In genomic region chr12:105318651-105319483, GRCh38 we compare ENCODE assay signal across 19 cellular contexts. TPM values are rescaled to one million over a fixed set of nuclear protein-coding genes. Genes with fewer than 3 reads are reported as not detected.
DNase-seq lines count a peak whose midpoint lies in the region; ATAC-seq and TF ChIP-seq lines count a peak whose summit lies in the region.
"Had no signal": no experiment of that assay in that cellular context is flagged by ENCODE, and none has a peak within 500 bp of the region (broad histone marks: within the 10 kb centered on the region; RNA-seq: fewer than 3 reads in every experiment).

No MANE protein-coding gene starts in this region.

- H3K9me3 ChIP-seq in colonic mucosa (no peaks in the 10 kb centered on the region), mesenchymal stem cell (ENCODE audit: control insufficient read depth, low read length) (no peaks in the 10 kb centered on the region), testis (no peaks in the 10 kb centered on the region), WERI-Rb-1 (ENCODE audit: severe bottlenecking) (peaks cover 1% of the 10 kb centered on the region), aorta (ENCODE audit: control insufficient read depth, low read length) (no peaks in the 10 kb centered on the region)
- H3K9me3 ChIP-seq: breast epithelium, ovary had no signal

- intact Hi-C loops in colonic mucosa (cut with DNase I), result no loop called here
- intact Hi-C loops in testis (cut with DNase I; ENCODE audit: low total_unique reads), result no loop called here
- intact Hi-C loops in aorta (cut with DNase I), result no loop called here

- TF ChIP-seq POLR2A in testis (IDR thresholded peaks at IDR 0.05), result no peak

- no peak overlapping the region for H2BK120ac ChIP-seq in mesenchymal stem cell (ENCODE audit: low read depth, low read length)

- H2BK15ac ChIP-seq in mesenchymal stem cell (ENCODE audit: low read depth, poor library complexity, severe bottlenecking), result no peak overlapping the region

- H3K23ac ChIP-seq in mesenchymal stem cell (ENCODE audit: low read length in 2 of 2), result no peak overlapping the region

- H3K4me3 ChIP-seq in colonic mucosa (no peak overlapping the region), mesenchymal stem cell (ENCODE audit: insufficient read depth in 1 of 2, low read depth in 1 of 2, low read length in 2 of 2) (no peak overlapping the region), testis (no peak overlapping the region), WERI-Rb-1 (ENCODE audit: low read depth, low read length) (no peak overlapping the region), aorta (ENCODE audit: low read length in 2 of 2) (no peak overlapping the region)
- H3K4me3 ChIP-seq: breast epithelium, MG63, ovary, SK-N-MC had no signal

- DNase-seq in colonic mucosa, result no peak
- DNase-seq in mesenchymal stem cell, result no peak
- DNase-seq in NCI-H2029 treated with DMSO at 0.1 percent for 48 hours (lab: John Stamatoyannopoulos, UW), result no peak
- no peak for DNase-seq in testis
- DNase-seq in WERI-Rb-1, result no peak
- DNase-seq in aorta, result no peak
- DNase-seq: activated B cell treated with CpG ODN at 0.5 μM for 24 hours; activated CD4-positive, alpha-beta memory T cell treated with anti-CD3 and anti-CD28 coated beads for 36 hours; AML-193; GF-D8; MG63; NCI-H510A treated with DMSO at 0.1 percent for 48 hours; ovary; RPMI8226; T-helper 9 cell had no signal

- no peak overlapping the region for H2AFZ ChIP-seq in mesenchymal stem cell (ENCODE audit: low read depth, low read length)

- H3K9ac ChIP-seq in colonic mucosa (ENCODE audit: low read depth in 2 of 2, low read length in 2 of 2), result no peak overlapping the region
- no peak overlapping the region for H3K9ac ChIP-seq in mesenchymal stem cell (ENCODE audit: low read length)

- peak; percentile 50 for ATAC-seq in HG03354 (IDR thresholded peaks at IDR 0.05; ENCODE audit: poor library complexity, severe bottlenecking, unreplicated experiment)
- no peak for ATAC-seq in aorta (ENCODE audit: low FRiP score)
- ATAC-seq: sciatic nerve had no signal

- H2BK5ac ChIP-seq in mesenchymal stem cell (ENCODE audit: low read depth, low read length, poor library complexity, severe bottlenecking), result peak overlapping the region; percentile 90

- H3K4me1 ChIP-seq in colonic mucosa (peaks cover 7% of the 10 kb centered on the region), mesenchymal stem cell (ENCODE audit: control insufficient read depth, insufficient read depth, low read depth, low read length) (peaks cover 15% of the 10 kb centered on the region), testis (no peaks in the 10 kb centered on the region), aorta (ENCODE audit: control insufficient read depth in 1 of 2, insufficient read depth in 2 of 2, low read length in 2 of 2) (no peaks in the 10 kb centered on the region)
- H3K4me1 ChIP-seq: breast epithelium had no signal

- peaks cover 9% of the 10 kb centered on the region for H3K79me1 ChIP-seq in mesenchymal stem cell (replicated peaks; ENCODE audit: low read length, poor library complexity, severe bottlenecking)

- H3K27me3 ChIP-seq in colonic mucosa (no peaks in the 10 kb centered on the region), mesenchymal stem cell (ENCODE audit: control insufficient read depth in 1 of 2, insufficient read depth in 1 of 2, low read length in 2 of 2) (no peaks in the 10 kb centered on the region), testis (no peaks in the 10 kb centered on the region), WERI-Rb-1 (ENCODE audit: insufficient read depth, low read depth, severe bottlenecking) (peaks cover 4% of the 10 kb centered on the region), aorta (ENCODE audit: control insufficient read depth in 1 of 2, insufficient read depth in 2 of 2, low read length in 1 of 2) (no peaks in the 10 kb centered on the region)
- H3K27me3 ChIP-seq: breast epithelium, MG63, ovary had no signal

- H3K27ac ChIP-seq in colonic mucosa, result peak overlapping the region; percentile 72
- H3K27ac ChIP-seq in mesenchymal stem cell (ENCODE audit: low read length, poor library complexity, severe bottlenecking), result peak overlapping the region; percentile 96
- no peak overlapping the region for H3K27ac ChIP-seq in testis
- no peak overlapping the region for H3K27ac ChIP-seq in WERI-Rb-1
- H3K27ac ChIP-seq in aorta (ENCODE audit: low read depth in 1 of 2, low read length in 2 of 2), result no peak overlapping the region
- H3K27ac ChIP-seq: breast epithelium, ovary, SK-N-MC had no signal

- H3K4me2 ChIP-seq in mesenchymal stem cell (ENCODE audit: low read length, poor library complexity, severe bottlenecking), result no peak overlapping the region

- H3K14ac ChIP-seq in mesenchymal stem cell (ENCODE audit: low read length in 2 of 2), result no peak overlapping the region

- H3K4ac ChIP-seq in mesenchymal stem cell (ENCODE audit: low read depth in 1 of 2, low read length in 2 of 2), result no peak overlapping the region

- H2AK5ac ChIP-seq in mesenchymal stem cell (ENCODE audit: low read length, severe bottlenecking), result peak overlapping the region; percentile 65

- no peak overlapping the region for H2BK12ac ChIP-seq in mesenchymal stem cell (ENCODE audit: low read length in 2 of 2)

- H4K91ac ChIP-seq in mesenchymal stem cell (ENCODE audit: low read length), result no peak overlapping the region

- TF ChIP-seq CTCF in colonic mucosa (IDR thresholded peaks at IDR 0.05), result no peak
- no peak for TF ChIP-seq CTCF in testis (IDR thresholded peaks at IDR 0.05)
- no peak for TF ChIP-seq CTCF in WERI-Rb-1 (IDR thresholded peaks at IDR 0.05; ENCODE audit: low read depth, low read length)

- no peak overlapping the region for H3K18ac ChIP-seq in mesenchymal stem cell (ENCODE audit: low read depth in 1 of 2, low read length in 2 of 2)

- 88% methylated on average over 2 of the region's 2 CpGs for WGBS in mesenchymal stem cell
- WGBS in testis, 2 donors, result 97 to 98% methylated on average over 2 of the region's 2 CpGs
- 99% methylated on average over 2 of the region's 2 CpGs for WGBS in aorta, 2 donors

- H3K36me3 ChIP-seq in colonic mucosa (no peaks in the 10 kb centered on the region), mesenchymal stem cell (ENCODE audit: control insufficient read depth in 1 of 2, insufficient read depth in 2 of 2, low read depth in 1 of 2, low read length in 2 of 2) (peaks cover 0 to 2% of the 10 kb centered on the region in 2 experiments), testis (ENCODE audit: low read depth, missing control alignments) (no peaks in the 10 kb centered on the region), WERI-Rb-1 (no peaks in the 10 kb centered on the region), aorta (ENCODE audit: control insufficient read depth in 1 of 2, insufficient read depth in 2 of 2, low read length in 1 of 2) (no peaks in the 10 kb centered on the region)
- H3K36me3 ChIP-seq: breast epithelium, MG63, ovary had no signal

- H4K8ac ChIP-seq in mesenchymal stem cell (ENCODE audit: low read length), result no peak overlapping the region

RNA-seq across cellular contexts. Expression of gene C12orf75, which starts 11.6 kb away (rescaled TPM):
- total RNA-seq in colonic mucosa (100 to 1,000 TPM in 1 of 2 donors, 10 to 100 TPM in 1; 77.9 to 109 TPM), testis (100 to 1,000 TPM; 112 to 121 TPM), aorta (100 to 1,000 TPM in 1 of 2 donors, 10 to 100 TPM in 1; 75.9 to 153 TPM)
- polyA plus RNA-seq in mesenchymal stem cell (2013, experiment 1 of 2), result 22.0 TPM
- polyA plus RNA-seq in mesenchymal stem cell (2013, experiment 2 of 2), result 21.5 TPM
- polyA plus RNA-seq in testis (ENCODE audit: insufficient read depth, low read depth, low replicate concordance) (144 TPM), aorta (100 to 1,000 TPM; 306 to 661 TPM)

Comparison
In these comparisons a context has a peak if more than half of its experiments do, and no peak if none do; other contexts are left out.
1. H3K27ac ChIP-seq: peak in colonic mucosa (single experiment) and mesenchymal stem cell (single experiment); none in testis (0 of 2), WERI-Rb-1 (single experiment) and aorta (0 of 2).